ENCODE assay signal across 7 cellular contexts in the genomic region with DNA sequence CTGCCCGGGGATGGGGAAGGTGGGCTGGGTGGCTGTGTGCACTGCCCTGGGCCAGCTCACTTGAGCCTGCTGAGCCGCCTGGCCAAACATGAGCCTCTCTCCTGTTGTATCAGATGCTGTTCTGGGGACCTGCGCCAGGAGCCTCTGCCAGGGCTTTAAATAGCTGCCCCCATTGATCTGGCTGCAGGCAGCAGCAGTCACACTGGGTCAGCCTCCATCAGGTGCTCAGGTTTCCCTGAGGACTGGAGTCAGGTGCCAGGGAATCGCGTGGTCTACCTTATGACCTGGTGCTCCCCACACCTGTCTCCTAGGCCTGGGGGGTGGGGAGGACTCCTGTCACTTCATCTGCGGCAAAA. TPM values are rescaled to one million over a fixed set of nuclear protein-coding genes. Genes with fewer than 3 reads are reported as not detected.
DNase-seq lines count a peak whose midpoint lies in the region; ATAC-seq and TF ChIP-seq lines count a peak whose summit lies in the region.
"Had no signal": no experiment of that assay in that cellular context is flagged by ENCODE, and none has a peak within 500 bp of the region (broad histone marks: within the 10 kb centered on the region; RNA-seq: fewer than 3 reads in every experiment).

No MANE protein-coding gene starts in this region.

- H3K4me2 ChIP-seq in fibroblast of lung (ENCODE audit: extremely low read depth, insufficient read depth, low read length): peak overlapping the region; percentile 87

- no peaks in the 10 kb centered on the region for H3K27me3 Mint-ChIP-seq in activated naive CD4-positive, alpha-beta T cell treated with anti-CD3 and anti-CD28 coated beads, Interleukin-2, amount 50 U/mL, for 24 hours
- no peaks in the 10 kb centered on the region for H3K27me3 Mint-ChIP-seq in stimulated activated memory B cell treated with anti-CD40 and anti-IgM and Interleukin-4, amounts not matched to agents 10 μg/mL and 1 μg/mL and 100 μg/mL, for 72 hours

- peak overlapping the region; percentile 88 for H3K9ac ChIP-seq in fibroblast of lung (ENCODE audit: insufficient read depth, low read length)

- no peak overlapping the region for H3K27ac Mint-ChIP-seq in activated naive CD4-positive, alpha-beta T cell treated with anti-CD3 and anti-CD28 coated beads, Interleukin-2, amount 50 U/mL, for 24 hours
- H3K27ac Mint-ChIP-seq in stimulated activated memory B cell treated with anti-CD40 and anti-IgM and Interleukin-4, amounts not matched to agents 10 μg/mL and 1 μg/mL and 100 μg/mL, for 72 hours: peak overlapping the region; percentile 91

- H3K9me3 ChIP-seq in fibroblast of lung (ENCODE audit: control insufficient read depth, insufficient read depth, low read depth, low read length): no peaks in the 10 kb centered on the region

- no peaks in the 10 kb centered on the region for H3K9me3 Mint-ChIP-seq in activated naive CD4-positive, alpha-beta T cell treated with anti-CD3 and anti-CD28 coated beads, Interleukin-2, amount 50 U/mL, for 24 hours
- no peaks in the 10 kb centered on the region for H3K9me3 Mint-ChIP-seq in stimulated activated memory B cell treated with anti-CD40 and anti-IgM and Interleukin-4, amounts not matched to agents 10 μg/mL and 1 μg/mL and 100 μg/mL, for 72 hours

- H3K36me3 ChIP-seq in fibroblast of lung (ENCODE audit: control insufficient read depth, insufficient read depth, low read length): peaks cover 18% of the 10 kb centered on the region

- H4K20me1 ChIP-seq in fibroblast of lung (ENCODE audit: control insufficient read depth, extremely low read depth, insufficient read depth, low read length): no peaks in the 10 kb centered on the region

- H3K4me1 Mint-ChIP-seq in activated naive CD4-positive, alpha-beta T cell treated with anti-CD3 and anti-CD28 coated beads, Interleukin-2, amount 50 U/mL, for 24 hours: peaks cover 72% of the 10 kb centered on the region
- H3K4me1 Mint-ChIP-seq in stimulated activated memory B cell treated with anti-CD40 and anti-IgM and Interleukin-4, amounts not matched to agents 10 μg/mL and 1 μg/mL and 100 μg/mL, for 72 hours: peaks cover 80% of the 10 kb centered on the region

- ATAC-seq in stimulated activated memory B cell treated with anti-CD40 and anti-IgM and Interleukin-4, amounts not matched to agents 10 μg/mL and 1 μg/mL and 100 μg/mL, for 72 hours: no peak
- no peak for ATAC-seq in GM19467 (IDR thresholded peaks at IDR 0.05; ENCODE audit: unreplicated experiment)
- ATAC-seq in HG02759 (IDR thresholded peaks at IDR 0.05; ENCODE audit: unreplicated experiment): no peak

- H3K4me3 Mint-ChIP-seq in activated naive CD4-positive, alpha-beta T cell treated with anti-CD3 and anti-CD28 coated beads, Interleukin-2, amount 50 U/mL, for 24 hours: peak overlapping the region; percentile 26
- peak overlapping the region; percentile 92 for H3K4me3 Mint-ChIP-seq in stimulated activated memory B cell treated with anti-CD40 and anti-IgM and Interleukin-4, amounts not matched to agents 10 μg/mL and 1 μg/mL and 100 μg/mL, for 72 hours

- TF ChIP-seq CTCF in fibroblast of lung (conservative IDR thresholded peaks at IDR 0.05 in 1 of 2, IDR thresholded peaks at IDR 0.05 in 1 of 2; ENCODE audit: low read depth in 1 of 2, low read length in 2 of 2): no peak

- no peaks in the 10 kb centered on the region for H3K79me2 ChIP-seq in fibroblast of lung (ENCODE audit: control insufficient read depth, insufficient read depth, low read length)

- DNase-seq in activated naive CD4-positive, alpha-beta T cell treated with anti-CD3 and anti-CD28 coated beads, Interleukin-2, amount 50 U/mL, for 16 hours: no peak
- no peak for DNase-seq in fibroblast of lung (ENCODE audit: low read depth in 2 of 2)

- H2AFZ ChIP-seq in fibroblast of lung (ENCODE audit: low read length): no peak overlapping the region

- peak overlapping the region; percentile 66 to 88 (median 82) for H3K4me3 ChIP-seq in fibroblast of lung (replicated peaks in 1 of 4; ENCODE audit: control extremely low read depth in 1 of 4, insufficient read depth in 1 of 4, low read depth in 3 of 4, low read length in 4 of 4)

- H3K4me1 ChIP-seq in fibroblast of lung (ENCODE audit: control insufficient read depth, extremely low read depth, insufficient read depth, low read length): peaks cover 18% of the 10 kb centered on the region

- peaks cover 4% of the 10 kb centered on the region for H3K36me3 Mint-ChIP-seq in activated naive CD4-positive, alpha-beta T cell treated with anti-CD3 and anti-CD28 coated beads, Interleukin-2, amount 50 U/mL, for 24 hours
- peaks cover 54% of the 10 kb centered on the region for H3K36me3 Mint-ChIP-seq in stimulated activated memory B cell treated with anti-CD40 and anti-IgM and Interleukin-4, amounts not matched to agents 10 μg/mL and 1 μg/mL and 100 μg/mL, for 72 hours

- H3K27ac ChIP-seq in fibroblast of lung (ENCODE audit: insufficient read depth, low read length): peak overlapping the region; percentile 99

- H3K27me3 ChIP-seq in fibroblast of lung (ENCODE audit: control insufficient read depth, insufficient read depth, low read length): no peaks in the 10 kb centered on the region

RNA-seq across cellular contexts. Expression of a gene that starts 0.7 kb away (rescaled TPM):
- 7.4 and 12.4 TPM in 2 replicates for total RNA-seq in fibroblast of lung
- polyA plus RNA-seq in fibroblast of lung: 9.4 and 10.1 TPM in 2 replicates
- 16.7 and 17.0 TPM in 2 replicates for polyA plus RNA-seq in fibroblast of lung (2012)
- 5.7 and 6.6 TPM in 2 replicates for polyA minus RNA-seq in fibroblast of lung (ENCODE audit: low replicate concordance)

RNA-seq across cellular contexts. Expression of a gene that starts 5.8 kb away (rescaled TPM):
- 1.3 and 2.3 TPM in 2 replicates for total RNA-seq in fibroblast of lung
- polyA plus RNA-seq in fibroblast of lung: 2.0 and 2.6 TPM in 2 replicates
- 1.7 and 2.4 TPM in 2 replicates for polyA plus RNA-seq in fibroblast of lung (2012)
- polyA minus RNA-seq in fibroblast of lung (ENCODE audit: low replicate concordance): 0.85 and 3.8 TPM in 2 replicates

RNA-seq across cellular contexts. Expression of a gene that starts 9.2 kb away (rescaled TPM):
- not detected in 2 replicates for total RNA-seq in fibroblast of lung
- polyA plus RNA-seq in fibroblast of lung: not detected in 2 replicates
- polyA plus RNA-seq in fibroblast of lung (2012): 0.06 and 0.12 TPM in 2 replicates
- polyA minus RNA-seq in fibroblast of lung (ENCODE audit: low replicate concordance): not detected in 2 replicates
- total RNA-seq: kidney epithelial cell had no signal

RNA-seq across cellular contexts. Expression of a gene that starts 20.2 kb away (rescaled TPM):
- 94.0 and 118 TPM in 2 replicates for total RNA-seq in fibroblast of lung
- polyA plus RNA-seq in fibroblast of lung: 56.5 and 64.0 TPM in 2 replicates
- polyA plus RNA-seq in fibroblast of lung (2012): 51.1 and 53.5 TPM in 2 replicates
- polyA minus RNA-seq in fibroblast of lung (ENCODE audit: low replicate concordance): 135 and 143 TPM in 2 replicates

RNA-seq across cellular contexts. Expression of a gene that starts 22.5 kb away (rescaled TPM):
- 12.1 and 17.5 TPM in 2 replicates for total RNA-seq in fibroblast of lung
- 15.8 TPM in 2 replicates for polyA plus RNA-seq in fibroblast of lung
- 17.3 and 17.7 TPM in 2 replicates for polyA plus RNA-seq in fibroblast of lung (2012)
- 14.8 and 25.6 TPM in 2 replicates for polyA minus RNA-seq in fibroblast of lung (ENCODE audit: low replicate concordance)
